8 cellular contexts compared by ENCODE assay signal in genomic region chr19:16447015-16447384, GRCh38. TPM values are rescaled to one million over a fixed set of nuclear protein-coding genes. Genes with fewer than 3 reads are reported as not detected.
DNase-seq lines count a peak whose midpoint lies in the region; ATAC-seq and TF ChIP-seq lines count a peak whose summit lies in the region.

No MANE protein-coding gene starts in this region.

- H3K27ac ChIP-seq in HL-60 (replicated peaks) (peak overlapping the region; percentile 81), SJCRH30 (no peak overlapping the region)

- no peak overlapping the region for H3K4me3 ChIP-seq in HL-60 (replicated peaks; ENCODE audit: insufficient read depth, low read length)
- peak overlapping the region in 1 of 2 donors; percentile 6 for H3K4me3 ChIP-seq in foreskin fibroblast (ENCODE audit: low read depth in 1 of 2, low read length in 2 of 2)
- H3K4me3 ChIP-seq in SJCRH30: no peak overlapping the region

- no peaks in the 10 kb centered on the region for H3K36me3 ChIP-seq in SJCRH30

- DNase-seq in ELR (ENCODE audit: low read depth) (peak; percentile 76), HL-60 (ENCODE audit: low read depth in 1 of 2, low spot score in 1 of 2) (peak; percentile 79 to 97), foreskin fibroblast (peak; percentile 86 to 96), renal cortical epithelial cell (ENCODE audit: low read depth) (peak; percentile 83), NCI-H1436 (lab: John Stamatoyannopoulos, UW) (no peak), SJCRH30 (no peak)
- DNase-seq in activated CD8-positive, alpha-beta memory T cell treated with anti-CD3 and anti-CD28 coated beads for 24 hours: peak; percentile 73

- no peak for ATAC-seq in HG02623 (IDR thresholded peaks at IDR 0.05; ENCODE audit: unreplicated experiment)

- TF ChIP-seq CTCF in HL-60 (IDR thresholded peaks at IDR 0.05; ENCODE audit: insufficient read depth, low read length) (no peak), foreskin fibroblast (IDR thresholded peaks at IDR 0.05; ENCODE audit: low read depth, low read length) (no peak)

- no peaks in the 10 kb centered on the region for H3K27me3 ChIP-seq in HL-60 (ENCODE audit: insufficient read depth, poor library complexity, severe bottlenecking)
- H3K27me3 ChIP-seq in SJCRH30: no peaks in the 10 kb centered on the region

- no peaks in the 10 kb centered on the region for H3K4me1 ChIP-seq in SJCRH30

- no peaks in the 10 kb centered on the region for H3K9me3 ChIP-seq in SJCRH30 (replicated peaks)

RNA-seq across cellular contexts. Expression of gene EPS15L1, which starts 24.8 kb away (rescaled TPM):
- 4.0 and 13.3 TPM in 2 replicates for total RNA-seq in renal cortical epithelial cell
- 15.6 and 20.1 TPM in 2 replicates for total RNA-seq in SJCRH30 (2014; rRNA removed; shearing (Covaris generic))

RNA-seq across cellular contexts. Expression of gene CALR3, which starts 49.0 kb away (rescaled TPM):
- not detected in 2 replicates for total RNA-seq in renal cortical epithelial cell
- not detected in 2 replicates for total RNA-seq in SJCRH30 (2014; rRNA removed; shearing (Covaris generic))

RNA-seq across cellular contexts. Expression of gene C19orf44, which starts 49.2 kb away (rescaled TPM):
- 2.8 and 11.3 TPM in 2 replicates for total RNA-seq in renal cortical epithelial cell
- 4.7 and 5.3 TPM in 2 replicates for total RNA-seq in SJCRH30 (2014; rRNA removed; shearing (Covaris generic))

Comparison
In these comparisons a context has a peak if more than half of its experiments do, and no peak if none do; other contexts are left out.
1. DNase-seq: peak in ELR (single experiment), HL-60 (2 of 2), activated CD8-positive, alpha-beta memory T cell treated with anti-CD3 and anti-CD28 coated beads for 24 hours (single experiment), foreskin fibroblast (2 of 2) and renal cortical epithelial cell (single experiment); none in NCI-H1436 (single experiment) and SJCRH30 (0 of 2).